8 cellular contexts compared by ENCODE assay signal in the genomic region with DNA sequence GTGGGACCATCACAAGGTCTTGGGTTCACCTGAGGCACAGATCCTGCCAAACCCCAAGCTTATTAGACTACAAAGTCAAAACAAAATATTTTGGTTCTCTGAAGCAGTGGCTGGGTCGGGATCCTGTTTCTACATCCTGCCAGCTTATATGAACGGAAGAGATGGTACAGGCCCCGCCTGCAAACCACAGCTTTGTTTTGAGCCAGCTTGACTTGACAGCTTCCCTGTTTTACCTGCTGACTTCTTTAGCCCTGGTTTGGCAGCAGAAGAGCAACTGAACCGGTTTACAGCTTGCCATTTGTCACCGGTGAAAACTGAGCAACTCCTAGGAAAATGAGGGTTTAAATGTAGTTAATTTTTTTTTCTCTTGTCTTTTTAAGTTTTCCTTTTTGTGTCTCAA. TPM values are rescaled to one million over a fixed set of nuclear protein-coding genes. Genes with fewer than 3 reads are reported as not detected.
DNase-seq lines count a peak whose midpoint lies in the region; ATAC-seq and TF ChIP-seq lines count a peak whose summit lies in the region.

No MANE protein-coding gene starts in this region.

- peak overlapping the region; percentile 2; the same call in 1 of the 2 replicates for H3K9ac ChIP-seq in OCI-LY3 (ENCODE audit: low read length)
- no peak overlapping the region for H3K9ac ChIP-seq in H9 (ENCODE audit: extremely low read depth, insufficient read length, low read length)

- no peak overlapping the region for H2BK5ac ChIP-seq in H9 (ENCODE audit: insufficient read length, low read length)

- POLR2A ChIA-PET in Caco-2 (lab: Charles Lee): interaction anchor here (0.6 kb wide), 1 partner anchor 29 kb away, joined by 4 read pairs; no protein-coding TSS in a partner anchor

- H3K9me3 Mint-ChIP-seq in H9 (no peaks in the 10 kb centered on the region), Caco-2 (ENCODE audit: unreplicated experiment) (no peaks in the 10 kb centered on the region)

- H3K23me2 ChIP-seq in H9 (ENCODE audit: insufficient read length, low read depth, low read length, poor library complexity, severe bottlenecking): no peaks in the 10 kb centered on the region

- DNase-seq in activated T-helper 1 cell treated with Interleukin-2 at 50 U/mL for 16 hours (ENCODE audit: low read depth) (peak; percentile 71), Right ventricle myocardium superior (peak; percentile 71), H9 (no peak), Caco-2 (no peak)
- DNase-seq in stimulated activated CD4-positive, alpha-beta T cell treated with anti-CD3 and anti-CD28 coated beads, Interleukin-15, amount 100 ng/mL, for 1 hour (ENCODE audit: low read depth in 1 of 2, low spot score in 1 of 2): peak; percentile 27 to 51

- H3K36me3 Mint-ChIP-seq in H9 (ENCODE audit: insufficient read depth in 1 of 3, low read depth in 3 of 3) (no peaks in the 10 kb centered on the region), Caco-2 (ENCODE audit: insufficient read depth, unreplicated experiment) (peaks cover 29% of the 10 kb centered on the region)

- H2BK12ac ChIP-seq in H9 (ENCODE audit: insufficient read length, low read depth, low read length): no peak overlapping the region

- intact Hi-C loops in Right ventricle myocardium superior (cut with DNase I): no loop called here
- intact Hi-C loops in Caco-2 (cut with micrococcal nuclease; ENCODE audit: unreplicated experiment): no loop called here

- no TSS peak for BruUV-seq in Caco-2 (replicated peaks; lab: Mats Ljungman, UMichigan)

- H3K79me2 ChIP-seq in OCI-LY3 (ENCODE audit: low read length) (no peaks in the 10 kb centered on the region), H9 (ENCODE audit: insufficient read depth, low read length) (no peaks in the 10 kb centered on the region)

- H3T11ph ChIP-seq in H9 (ENCODE audit: low read length): no peak overlapping the region

- H2AK5ac ChIP-seq in H9 (ENCODE audit: insufficient read length, low read length): no peak overlapping the region

- H3K27me3 ChIP-seq in OCI-LY3 (ENCODE audit: low read depth, low read length) (no peaks in the 10 kb centered on the region), H9 (ENCODE audit: insufficient read depth, low read length) (no peaks in the 10 kb centered on the region), Caco-2 (replicated peaks; ENCODE audit: control insufficient read depth, insufficient read depth, low read length) (no peaks in the 10 kb centered on the region)

- CTCF ChIA-PET in Caco-2 (lab: Charles Lee): interaction anchor here (0.6 kb wide), 1 partner anchor 61 kb away, joined by 3 read pairs; no protein-coding TSS in a partner anchor

- no peak overlapping the region for H2BK120ac ChIP-seq in H9 (ENCODE audit: low read depth, low read length, poor library complexity, severe bottlenecking)

- no peak overlapping the region for H2BK15ac ChIP-seq in H9 (ENCODE audit: low read depth, low read length)

- no peaks in the 10 kb centered on the region for H3K79me1 ChIP-seq in H9 (ENCODE audit: insufficient read depth, low read depth, low read length, poor library complexity, severe bottlenecking)

- no peak overlapping the region for H3K56ac ChIP-seq in H9 (ENCODE audit: insufficient read length, low read depth, low read length)

- H3K18ac ChIP-seq in H9 (ENCODE audit: insufficient read length, low read depth, low read length): no peak overlapping the region

- no peak overlapping the region for H3K23ac ChIP-seq in H9 (ENCODE audit: insufficient read length, low read depth, low read length)

- whole genome bisulfite sequencing in H9 (ENCODE audit: extremely low coverage, insufficient read length, low lambda C conversion rate): no CpG with 5 or more reads among the region's 5 CpGs

- TF ChIP-seq CTCF in OCI-LY3 (IDR thresholded peaks at IDR 0.05; ENCODE audit: low read depth, low read length) (no peak), H9 (conservative IDR thresholded peaks at IDR 0.05) (no peak), Caco-2 (IDR thresholded peaks at IDR 0.05; ENCODE audit: insufficient read depth in 1 of 2, low read depth in 1 of 2, low read length in 1 of 2, severe bottlenecking in 1 of 2, unreplicated experiment in 1 of 2) (no peak)

- ATAC-seq in HG02981 (IDR thresholded peaks at IDR 0.05; ENCODE audit: unreplicated experiment): peak; percentile 59
- ATAC-seq in Right ventricle myocardium superior (ENCODE audit: poor library complexity): peak; percentile 47

- H3K4me3 Mint-ChIP-seq in H9: no peak overlapping the region
- H3K4me3 Mint-ChIP-seq in Caco-2 (ENCODE audit: unreplicated experiment): no peak overlapping the region

- H2AFZ ChIP-seq in OCI-LY3 (ENCODE audit: low read depth, low read length) (no peak overlapping the region), H9 (ENCODE audit: low read length) (no peak overlapping the region)

- no peaks in the 10 kb centered on the region; a peak in 1 of 4 replicates for H3K4me1 Mint-ChIP-seq in H9
- peaks cover 34% of the 10 kb centered on the region for H3K4me1 Mint-ChIP-seq in Caco-2 (ENCODE audit: low read depth, unreplicated experiment)

- no peak overlapping the region for H3K14ac ChIP-seq in H9 (ENCODE audit: insufficient read depth, low read length)

- H3K36me3 ChIP-seq in OCI-LY3 (replicated peaks; ENCODE audit: low read depth, low read length) (no peaks in the 10 kb centered on the region), Caco-2 (ENCODE audit: control insufficient read depth, insufficient read depth, low read length) (no peaks in the 10 kb centered on the region)

- H3K4me1 ChIP-seq in OCI-LY3 (ENCODE audit: low read length): peaks cover 18% of the 10 kb centered on the region
- H3K4me1 ChIP-seq in H9 (ENCODE audit: insufficient read depth, low read length): no peaks in the 10 kb centered on the region
- H3K4me1 ChIP-seq in Caco-2: peaks cover 57% of the 10 kb centered on the region

- H3K4ac ChIP-seq in H9 (ENCODE audit: low read depth, low read length): no peak overlapping the region

- H3K27me3 Mint-ChIP-seq in H9 (ENCODE audit: low read depth) (no peaks in the 10 kb centered on the region), Caco-2 (ENCODE audit: insufficient read depth, unreplicated experiment) (no peaks in the 10 kb centered on the region)

- H4K91ac ChIP-seq in H9 (ENCODE audit: insufficient read length, low read depth, low read length): no peak overlapping the region

- H4K5ac ChIP-seq in H9 (ENCODE audit: insufficient read length, low read depth, low read length): no peak overlapping the region

- H4K20me1 ChIP-seq in OCI-LY3 (ENCODE audit: insufficient read depth, low read length): no peaks in the 10 kb centered on the region; the same call in 1 of the 2 replicates
- no peaks in the 10 kb centered on the region for H4K20me1 ChIP-seq in H9 (ENCODE audit: control insufficient read depth, insufficient read depth, insufficient read length)

- peak overlapping the region; percentile 57 for H3K4me2 ChIP-seq in OCI-LY3 (ENCODE audit: low read length)
- H3K4me2 ChIP-seq in H9 (ENCODE audit: insufficient read depth, insufficient read length, low read length): no peak overlapping the region

- no peak overlapping the region for H2BK20ac ChIP-seq in H9 (ENCODE audit: low read depth, low read length, poor library complexity, severe bottlenecking)

- H3K9me3 ChIP-seq in OCI-LY3 (ENCODE audit: insufficient read depth, low read length) (no peaks in the 10 kb centered on the region), H9 (ENCODE audit: control insufficient read depth, low read depth, low read length) (no peaks in the 10 kb centered on the region), Caco-2 (no peaks in the 10 kb centered on the region)

- peak overlapping the region; percentile 20; the same call in 1 of the 2 replicates for H3K4me3 ChIP-seq in GM08714 (ENCODE audit: low read length)
- H3K4me3 ChIP-seq in OCI-LY3 (ENCODE audit: low read length): peak overlapping the region; percentile 22
- no peak overlapping the region for H3K4me3 ChIP-seq in Caco-2 (ENCODE audit: low read depth, low read length)

- H3K27ac Mint-ChIP-seq in H9 (no peak overlapping the region; a peak in 1 of 7 replicates), Caco-2 (ENCODE audit: unreplicated experiment) (no peak overlapping the region)

- H4K8ac ChIP-seq in H9 (replicated peaks; ENCODE audit: insufficient read length, low read depth, low read length): no peak overlapping the region

- peak overlapping the region; percentile 1; the same call in 1 of the 2 replicates for H3K27ac ChIP-seq in OCI-LY3 (ENCODE audit: low read length)
- no peak overlapping the region for H3K27ac ChIP-seq in H9 (ENCODE audit: insufficient read length, low read depth, low read length)

RNA-seq across cellular contexts. Expression of gene PACS1, which starts 11.4 kb away (rescaled TPM):
- total RNA-seq in Right ventricle myocardium superior (46.5 TPM), H9 (2021) (28.7 and 35.5 TPM in 2 replicates), Caco-2 (2022) (82.2 and 95.2 TPM in 2 replicates)

RNA-seq across cellular contexts. Expression of gene SF3B2, which starts 29.3 kb away (rescaled TPM):
- total RNA-seq in Right ventricle myocardium superior: 61.2 TPM
- total RNA-seq in H9 (2021): 237 and 248 TPM in 2 replicates
- 224 and 225 TPM in 2 replicates for total RNA-seq in Caco-2 (2022)

RNA-seq across cellular contexts. Expression of gene GAL3ST3, which starts 32.5 kb away (rescaled TPM):
- total RNA-seq in Right ventricle myocardium superior: 0.73 TPM
- 17.2 and 19.8 TPM in 2 replicates for total RNA-seq in H9 (2021)
- total RNA-seq in Caco-2 (2022): not detected in 2 replicates

RNA-seq across cellular contexts. Expression of gene CATSPER1, which starts 55.2 kb away (rescaled TPM):
- total RNA-seq in Right ventricle myocardium superior: not detected
- total RNA-seq in H9 (2021): not detected in 2 replicates
- not detected in 2 replicates for total RNA-seq in Caco-2 (2022)

Comparison
In these comparisons a context has a peak if more than half of its experiments do, and no peak if none do; other contexts are left out.
1. DNase-seq: peak in activated T-helper 1 cell treated with Interleukin-2 at 50 U/mL for 16 hours (single experiment), Right ventricle myocardium superior (single experiment) and stimulated activated CD4-positive, alpha-beta T cell treated with anti-CD3 and anti-CD28 coated beads, Interleukin-15, amount 100 ng/mL, for 1 hour (2 of 2); none in H9 (single experiment) and Caco-2 (0 of 2).
2. RNA of gene GAL3ST3, which starts 32.5 kb away (total RNA-seq): 17.2 to 19.8 TPM in H9; 0.73 TPM in Right ventricle myocardium superior (single experiment) and not detected in Caco-2; every median in the first group is over 10 times any median in the second.